In the genomic region with DNA sequence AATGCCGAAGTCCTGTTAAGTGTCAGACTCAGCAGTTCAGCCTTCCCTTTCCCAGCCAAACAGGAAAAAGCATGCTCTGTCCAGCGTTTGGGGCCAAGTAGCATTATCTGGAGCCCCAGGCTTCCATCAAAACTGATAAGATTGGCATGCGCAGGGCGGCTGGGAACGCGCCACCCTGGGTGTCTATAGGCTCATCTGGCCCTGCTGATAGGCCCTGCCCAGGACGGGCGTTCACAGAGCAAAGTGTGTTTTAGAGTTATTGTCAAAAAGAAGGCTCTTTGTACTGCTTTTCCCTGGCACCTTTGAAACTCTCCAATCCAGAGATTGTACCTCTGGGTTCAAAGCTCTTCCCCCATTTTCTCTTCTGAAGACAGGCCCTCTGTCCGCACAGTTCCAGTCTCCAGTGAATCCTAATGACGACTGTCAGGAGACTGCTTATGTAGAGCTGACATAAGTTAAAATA, we compare ENCODE assay signal across 1 cellular context.
TF ChIP-seq lines count a peak whose summit lies in the region.

A gene with protein sequence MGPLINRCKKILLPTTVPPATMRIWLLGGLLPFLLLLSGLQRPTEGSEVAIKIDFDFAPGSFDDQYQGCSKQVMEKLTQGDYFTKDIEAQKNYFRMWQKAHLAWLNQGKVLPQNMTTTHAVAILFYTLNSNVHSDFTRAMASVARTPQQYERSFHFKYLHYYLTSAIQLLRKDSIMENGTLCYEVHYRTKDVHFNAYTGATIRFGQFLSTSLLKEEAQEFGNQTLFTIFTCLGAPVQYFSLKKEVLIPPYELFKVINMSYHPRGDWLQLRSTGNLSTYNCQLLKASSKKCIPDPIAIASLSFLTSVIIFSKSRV (minus strand): TSS at position 102 of the 463 bp plus-strand sequence. CDS start 413 bp downstream, outside the sequence.

TF ChIP-seq in GM23338, 12 proteins besides CTCF, POLR2A, EP300 and RAD21:
- no peak for TF ChIP-seq EZH2 (IDR thresholded peaks at IDR 0.05; ENCODE audit: low read depth, unreplicated experiment)
- TF ChIP-seq STAT1 (IDR thresholded peaks at IDR 0.05; ENCODE audit: unreplicated experiment), result no peak
- TF ChIP-seq JUNB (IDR thresholded peaks at IDR 0.05; ENCODE audit: unreplicated experiment), result no peak
- no peak for TF ChIP-seq ZNF114 (CRISPR knock-in tag; IDR thresholded peaks at IDR 0.05)
- no peak for TF ChIP-seq ZNF331 (CRISPR knock-in tag; IDR thresholded peaks at IDR 0.05; ENCODE audit: low read depth)
